Comparison of ENCODE assay signal across 1 cellular context in the genomic region with DNA sequence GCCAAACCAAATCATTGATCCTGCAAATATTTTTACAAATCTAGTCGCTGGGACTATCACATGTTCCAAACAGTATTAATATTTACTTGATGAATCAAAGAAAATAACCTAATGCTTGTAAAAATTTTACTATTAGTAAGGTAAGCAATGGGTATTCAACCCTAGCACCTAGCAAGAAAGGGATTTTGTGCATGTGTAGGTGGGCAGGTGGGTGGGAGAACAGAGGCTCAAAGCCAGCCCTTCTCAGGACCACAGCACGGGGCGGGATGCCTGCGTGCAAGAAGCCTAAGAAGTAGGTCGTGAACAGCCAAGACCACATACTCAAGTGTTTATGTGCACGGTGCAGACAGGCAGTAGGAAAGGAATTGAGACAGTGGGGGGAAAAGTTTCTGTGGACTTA.
TF ChIP-seq lines count a peak whose summit lies in the region.

No MANE protein-coding gene starts in this region.

TF ChIP-seq in H1, 55 proteins besides CTCF, POLR2A, EP300 and RAD21:
- TF ChIP-seq SIN3A (conservative IDR thresholded peaks at IDR 0.05 in 1 of 2, IDR thresholded peaks at IDR 0.05 in 1 of 2; ENCODE audit: low read depth in 1 of 2, low read length in 2 of 2) (no peak), TAF7 (optimal IDR thresholded peaks at IDR 0.05; ENCODE audit: borderline replicate concordance, low read depth, low read length) (no peak), CREB1 (IDR thresholded peaks at IDR 0.05) (no peak), FOSL1 (IDR thresholded peaks at IDR 0.05; ENCODE audit: insufficient read depth, low read depth, low read length) (no peak), KDM4A (IDR thresholded peaks at IDR 0.05; ENCODE audit: low read depth, low read length, severe bottlenecking) (no peak), HDAC2 (IDR thresholded peaks at IDR 0.05; ENCODE audit: borderline replicate concordance in 1 of 2, low read depth in 2 of 2, low read length in 2 of 2) (no peak), CBX5 (IDR thresholded peaks at IDR 0.05; ENCODE audit: low read depth, low read length) (no peak), ASH2L (IDR thresholded peaks at IDR 0.05; ENCODE audit: low read length) (no peak), SIX5 (IDR thresholded peaks at IDR 0.05; ENCODE audit: low read depth, low read length) (no peak), RFX5 (IDR thresholded peaks at IDR 0.05; ENCODE audit: borderline replicate concordance, low read depth, low read length) (no peak), EZH2 (IDR thresholded peaks at IDR 0.05; ENCODE audit: low read depth, low read length, severe bottlenecking) (no peak), NRF1 (IDR thresholded peaks at IDR 0.05; ENCODE audit: low read depth, low read length) (no peak), CBX8 (IDR thresholded peaks at IDR 0.05; ENCODE audit: borderline replicate concordance, low read depth, low read length) (no peak)
- TF ChIP-seq, protein P1, sequence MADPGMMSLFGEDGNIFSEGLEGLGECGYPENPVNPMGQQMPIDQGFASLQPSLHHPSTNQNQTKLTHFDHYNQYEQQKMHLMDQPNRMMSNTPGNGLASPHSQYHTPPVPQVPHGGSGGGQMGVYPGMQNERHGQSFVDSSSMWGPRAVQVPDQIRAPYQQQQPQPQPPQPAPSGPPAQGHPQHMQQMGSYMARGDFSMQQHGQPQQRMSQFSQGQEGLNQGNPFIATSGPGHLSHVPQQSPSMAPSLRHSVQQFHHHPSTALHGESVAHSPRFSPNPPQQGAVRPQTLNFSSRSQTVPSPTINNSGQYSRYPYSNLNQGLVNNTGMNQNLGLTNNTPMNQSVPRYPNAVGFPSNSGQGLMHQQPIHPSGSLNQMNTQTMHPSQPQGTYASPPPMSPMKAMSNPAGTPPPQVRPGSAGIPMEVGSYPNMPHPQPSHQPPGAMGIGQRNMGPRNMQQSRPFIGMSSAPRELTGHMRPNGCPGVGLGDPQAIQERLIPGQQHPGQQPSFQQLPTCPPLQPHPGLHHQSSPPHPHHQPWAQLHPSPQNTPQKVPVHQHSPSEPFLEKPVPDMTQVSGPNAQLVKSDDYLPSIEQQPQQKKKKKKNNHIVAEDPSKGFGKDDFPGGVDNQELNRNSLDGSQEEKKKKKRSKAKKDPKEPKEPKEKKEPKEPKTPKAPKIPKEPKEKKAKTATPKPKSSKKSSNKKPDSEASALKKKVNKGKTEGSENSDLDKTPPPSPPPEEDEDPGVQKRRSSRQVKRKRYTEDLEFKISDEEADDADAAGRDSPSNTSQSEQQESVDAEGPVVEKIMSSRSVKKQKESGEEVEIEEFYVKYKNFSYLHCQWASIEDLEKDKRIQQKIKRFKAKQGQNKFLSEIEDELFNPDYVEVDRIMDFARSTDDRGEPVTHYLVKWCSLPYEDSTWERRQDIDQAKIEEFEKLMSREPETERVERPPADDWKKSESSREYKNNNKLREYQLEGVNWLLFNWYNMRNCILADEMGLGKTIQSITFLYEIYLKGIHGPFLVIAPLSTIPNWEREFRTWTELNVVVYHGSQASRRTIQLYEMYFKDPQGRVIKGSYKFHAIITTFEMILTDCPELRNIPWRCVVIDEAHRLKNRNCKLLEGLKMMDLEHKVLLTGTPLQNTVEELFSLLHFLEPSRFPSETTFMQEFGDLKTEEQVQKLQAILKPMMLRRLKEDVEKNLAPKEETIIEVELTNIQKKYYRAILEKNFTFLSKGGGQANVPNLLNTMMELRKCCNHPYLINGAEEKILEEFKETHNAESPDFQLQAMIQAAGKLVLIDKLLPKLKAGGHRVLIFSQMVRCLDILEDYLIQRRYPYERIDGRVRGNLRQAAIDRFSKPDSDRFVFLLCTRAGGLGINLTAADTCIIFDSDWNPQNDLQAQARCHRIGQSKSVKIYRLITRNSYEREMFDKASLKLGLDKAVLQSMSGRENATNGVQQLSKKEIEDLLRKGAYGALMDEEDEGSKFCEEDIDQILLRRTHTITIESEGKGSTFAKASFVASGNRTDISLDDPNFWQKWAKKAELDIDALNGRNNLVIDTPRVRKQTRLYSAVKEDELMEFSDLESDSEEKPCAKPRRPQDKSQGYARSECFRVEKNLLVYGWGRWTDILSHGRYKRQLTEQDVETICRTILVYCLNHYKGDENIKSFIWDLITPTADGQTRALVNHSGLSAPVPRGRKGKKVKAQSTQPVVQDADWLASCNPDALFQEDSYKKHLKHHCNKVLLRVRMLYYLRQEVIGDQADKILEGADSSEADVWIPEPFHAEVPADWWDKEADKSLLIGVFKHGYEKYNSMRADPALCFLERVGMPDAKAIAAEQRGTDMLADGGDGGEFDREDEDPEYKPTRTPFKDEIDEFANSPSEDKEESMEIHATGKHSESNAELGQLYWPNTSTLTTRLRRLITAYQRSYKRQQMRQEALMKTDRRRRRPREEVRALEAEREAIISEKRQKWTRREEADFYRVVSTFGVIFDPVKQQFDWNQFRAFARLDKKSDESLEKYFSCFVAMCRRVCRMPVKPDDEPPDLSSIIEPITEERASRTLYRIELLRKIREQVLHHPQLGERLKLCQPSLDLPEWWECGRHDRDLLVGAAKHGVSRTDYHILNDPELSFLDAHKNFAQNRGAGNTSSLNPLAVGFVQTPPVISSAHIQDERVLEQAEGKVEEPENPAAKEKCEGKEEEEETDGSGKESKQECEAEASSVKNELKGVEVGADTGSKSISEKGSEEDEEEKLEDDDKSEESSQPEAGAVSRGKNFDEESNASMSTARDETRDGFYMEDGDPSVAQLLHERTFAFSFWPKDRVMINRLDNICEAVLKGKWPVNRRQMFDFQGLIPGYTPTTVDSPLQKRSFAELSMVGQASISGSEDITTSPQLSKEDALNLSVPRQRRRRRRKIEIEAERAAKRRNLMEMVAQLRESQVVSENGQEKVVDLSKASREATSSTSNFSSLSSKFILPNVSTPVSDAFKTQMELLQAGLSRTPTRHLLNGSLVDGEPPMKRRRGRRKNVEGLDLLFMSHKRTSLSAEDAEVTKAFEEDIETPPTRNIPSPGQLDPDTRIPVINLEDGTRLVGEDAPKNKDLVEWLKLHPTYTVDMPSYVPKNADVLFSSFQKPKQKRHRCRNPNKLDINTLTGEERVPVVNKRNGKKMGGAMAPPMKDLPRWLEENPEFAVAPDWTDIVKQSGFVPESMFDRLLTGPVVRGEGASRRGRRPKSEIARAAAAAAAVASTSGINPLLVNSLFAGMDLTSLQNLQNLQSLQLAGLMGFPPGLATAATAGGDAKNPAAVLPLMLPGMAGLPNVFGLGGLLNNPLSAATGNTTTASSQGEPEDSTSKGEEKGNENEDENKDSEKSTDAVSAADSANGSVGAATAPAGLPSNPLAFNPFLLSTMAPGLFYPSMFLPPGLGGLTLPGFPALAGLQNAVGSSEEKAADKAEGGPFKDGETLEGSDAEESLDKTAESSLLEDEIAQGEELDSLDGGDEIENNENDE (IDR thresholded peaks at IDR 0.05; ENCODE audit: insufficient replicate concordance, low read length) = no peak
- TF ChIP-seq, protein P2, sequence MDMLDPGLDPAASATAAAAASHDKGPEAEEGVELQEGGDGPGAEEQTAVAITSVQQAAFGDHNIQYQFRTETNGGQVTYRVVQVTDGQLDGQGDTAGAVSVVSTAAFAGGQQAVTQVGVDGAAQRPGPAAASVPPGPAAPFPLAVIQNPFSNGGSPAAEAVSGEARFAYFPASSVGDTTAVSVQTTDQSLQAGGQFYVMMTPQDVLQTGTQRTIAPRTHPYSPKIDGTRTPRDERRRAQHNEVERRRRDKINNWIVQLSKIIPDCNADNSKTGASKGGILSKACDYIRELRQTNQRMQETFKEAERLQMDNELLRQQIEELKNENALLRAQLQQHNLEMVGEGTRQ (IDR thresholded peaks at IDR 0.05; ENCODE audit: low read length) = no peak
